8 cellular contexts compared by ENCODE assay signal in the genomic region with DNA sequence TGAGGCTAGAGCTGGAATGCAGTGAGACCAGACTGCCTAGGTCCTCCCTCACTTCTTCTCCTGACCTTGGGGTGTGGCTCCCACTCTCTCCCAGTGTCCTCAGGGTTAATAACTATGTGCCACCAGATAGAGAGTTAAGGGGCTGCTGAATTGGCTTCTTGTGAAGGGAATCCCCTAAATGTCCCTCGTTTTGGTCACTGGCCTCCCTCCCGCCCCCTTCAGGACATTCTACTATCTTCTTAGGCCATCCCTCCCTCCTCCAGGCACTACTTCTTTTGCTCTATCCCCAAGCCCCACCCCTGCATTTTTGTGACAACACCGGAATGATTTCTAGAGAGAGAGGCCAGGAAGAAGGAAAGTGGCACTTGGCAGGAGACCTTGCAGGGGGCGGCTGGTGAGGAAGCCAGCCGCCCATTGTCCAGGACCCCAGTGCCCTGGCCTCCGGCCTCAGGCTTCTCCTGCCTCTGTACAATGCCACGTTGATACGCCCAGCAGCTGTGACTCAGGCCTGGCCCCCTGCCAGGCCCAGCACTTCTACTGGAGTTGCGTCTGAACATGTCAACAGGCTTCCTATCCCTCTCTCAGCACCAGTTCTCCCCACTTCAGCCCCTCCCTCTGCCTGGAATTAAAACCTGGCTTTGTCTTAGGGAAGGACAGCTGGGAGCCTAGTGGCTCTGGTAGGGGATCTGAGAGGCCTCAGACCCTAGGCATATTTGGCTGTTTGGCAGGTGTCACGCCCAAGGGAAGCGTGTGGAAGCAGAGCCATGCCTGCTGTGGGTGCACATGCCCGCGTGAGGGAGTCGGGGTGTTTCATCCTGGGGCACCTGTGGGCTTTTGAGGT. TPM values are rescaled to one million over a fixed set of nuclear protein-coding genes. Genes with fewer than 3 reads are reported as not detected.
DNase-seq lines count a peak whose midpoint lies in the region; ATAC-seq and TF ChIP-seq lines count a peak whose summit lies in the region.

No MANE protein-coding gene starts in this region.

- intact Hi-C loops in aorta (cut with DNase I): loop anchor here in 1 of 2 donors (10.0 kb wide), 1 partner anchor 149 kb away; the partner anchor contains the start of gene ARHGEF2

- H3K4me2 ChIP-seq in osteoblast (ENCODE audit: insufficient read depth, low read length): peak overlapping the region; percentile 84

- ATAC-seq in aorta (ENCODE audit: low FRiP score) (peak; percentile 79), GM21825 (IDR thresholded peaks at IDR 0.05; ENCODE audit: unreplicated experiment) (no peak)

- H4K20me1 ChIP-seq in osteoblast (ENCODE audit: insufficient read depth, low read length): peaks cover 36% of the 10 kb centered on the region

- H3K4me1 ChIP-seq in osteoblast (ENCODE audit: insufficient read depth, low read length): peaks cover 95% of the 10 kb centered on the region
- H3K4me1 ChIP-seq in aorta (ENCODE audit: control insufficient read depth in 1 of 2, insufficient read depth in 2 of 2, low read length in 2 of 2): no peaks in the 10 kb centered on the region

- H3K4me3 Mint-ChIP-seq in activated naive CD4-positive, alpha-beta T cell treated with anti-CD3 and anti-CD28 coated beads, Interleukin-2, amount 10 ng/mL, durations not matched to agents 7 days and 5 days: no peak overlapping the region

- peaks cover 85% of the 10 kb centered on the region for H3K79me2 ChIP-seq in osteoblast (ENCODE audit: insufficient read depth, low read length)

- DNase-seq in DMS79 (lab: John Stamatoyannopoulos, UW) (peak; percentile 97), MV-4-11 (lab: John Stamatoyannopoulos, UW) (peak; percentile 86), SIG-M5 (lab: John Stamatoyannopoulos, UW) (peak; percentile 37), globus pallidus (ENCODE audit: low spot score) (peak; percentile 98), osteoblast (ENCODE audit: insufficient read length, low spot score, missing footprints) (peak; percentile 83), aorta (peak; percentile 97 to 98)
- peak; percentile 32 for DNase-seq in activated naive CD4-positive, alpha-beta T cell treated with anti-CD3 and anti-CD28 coated beads, Interleukin-2, amount 10 ng/mL, durations not matched to agents 7 days and 5 days

- no peaks in the 10 kb centered on the region for H3K27me3 ChIP-seq in osteoblast (ENCODE audit: insufficient read depth, low read length)
- no peaks in the 10 kb centered on the region for H3K27me3 ChIP-seq in aorta (ENCODE audit: control insufficient read depth in 1 of 2, insufficient read depth in 2 of 2, low read length in 1 of 2)

- H3K9me3 ChIP-seq in osteoblast (ENCODE audit: low read depth, low read length) (no peaks in the 10 kb centered on the region), aorta (ENCODE audit: control insufficient read depth, low read length) (no peaks in the 10 kb centered on the region)

- peaks cover 65% of the 10 kb centered on the region for H3K4me1 Mint-ChIP-seq in activated naive CD4-positive, alpha-beta T cell treated with anti-CD3 and anti-CD28 coated beads, Interleukin-2, amount 10 ng/mL, durations not matched to agents 7 days and 5 days

- peak; percentile 38 for TF ChIP-seq CTCF in osteoblast (IDR thresholded peaks at IDR 0.05; ENCODE audit: extremely low read depth, low read depth, low read length)

- H3K27ac ChIP-seq in osteoblast (ENCODE audit: low read depth, low read length) (peak overlapping the region; percentile 100), aorta (ENCODE audit: low read depth in 1 of 2, low read length in 2 of 2) (peak overlapping the region; percentile 87 to 99)

- CTCF ChIA-PET in activated naive CD4-positive, alpha-beta T cell treated with anti-CD3 and anti-CD28 coated beads, Interleukin-2, amount 10 ng/mL, durations not matched to agents 7 days and 5 days (lab: Charles Lee): interaction anchor here (1.0 to 2.8 kb wide), 4 partner anchors 12 to 32 kb away, joined by 3 to 17 read pairs (median 5); no protein-coding TSS in a partner anchor

- no peaks in the 10 kb centered on the region for H3K36me3 Mint-ChIP-seq in activated naive CD4-positive, alpha-beta T cell treated with anti-CD3 and anti-CD28 coated beads, Interleukin-2, amount 10 ng/mL, durations not matched to agents 7 days and 5 days

- no peak overlapping the region for H2AFZ ChIP-seq in osteoblast (ENCODE audit: low read length)

- H3K9me3 Mint-ChIP-seq in activated naive CD4-positive, alpha-beta T cell treated with anti-CD3 and anti-CD28 coated beads, Interleukin-2, amount 10 ng/mL, durations not matched to agents 7 days and 5 days: no peaks in the 10 kb centered on the region

- WGBS in aorta, 2 donors: 1 to 2% methylated on average over 14 of the region's 14 CpGs

- no peak overlapping the region for H3K27ac Mint-ChIP-seq in activated naive CD4-positive, alpha-beta T cell treated with anti-CD3 and anti-CD28 coated beads, Interleukin-2, amount 10 ng/mL, durations not matched to agents 7 days and 5 days

- H3K27me3 Mint-ChIP-seq in activated naive CD4-positive, alpha-beta T cell treated with anti-CD3 and anti-CD28 coated beads, Interleukin-2, amount 10 ng/mL, durations not matched to agents 7 days and 5 days: peaks cover 78% of the 10 kb centered on the region

- H3K36me3 ChIP-seq in osteoblast (ENCODE audit: insufficient read depth, low read length) (peaks cover 14% of the 10 kb centered on the region), aorta (ENCODE audit: control insufficient read depth in 1 of 2, insufficient read depth in 2 of 2, low read length in 1 of 2) (no peaks in the 10 kb centered on the region)

- peak overlapping the region; percentile 67 for H3K4me3 ChIP-seq in osteoblast (ENCODE audit: insufficient read depth, low read length)
- H3K4me3 ChIP-seq in aorta (ENCODE audit: low read length in 2 of 2): peak overlapping the region; percentile 5 to 33

RNA-seq across cellular contexts. Expression of gene LMNA, which starts 9.1 kb away (rescaled TPM):
- total RNA-seq in osteoblast (774 and 854 TPM in 2 replicates), aorta (1,000 to 10,000 TPM in 1 of 2 donors, 100 to 1,000 TPM in 1; 497 to 1,067 TPM)
- 100 to 1,000 TPM in 1 of 2 donors, 10 to 100 TPM in 1; 94.3 to 378 TPM for polyA plus RNA-seq in aorta

RNA-seq across cellular contexts. Expression of gene SEMA4A, which starts 29.8 kb away (rescaled TPM):
- total RNA-seq in osteoblast: 1.5 and 1.8 TPM in 2 replicates
- 10 to 100 TPM in 1 of 2 donors, 1 to 10 TPM in 1; 8.9 to 20.0 TPM for total RNA-seq in aorta
- 1 to 10 TPM; 3.0 to 4.7 TPM for polyA plus RNA-seq in aorta

RNA-seq across cellular contexts. Expression of gene MEX3A, which starts 41.3 kb away (rescaled TPM):
- total RNA-seq in osteoblast: 0.88 and 1.1 TPM in 2 replicates
- 1 to 10 TPM; 1.2 to 1.6 TPM for total RNA-seq in aorta
- polyA plus RNA-seq in aorta: under 1 TPM; 0.03 to 0.13 TPM

Comparison
In these comparisons a context has a peak if more than half of its experiments do, and no peak if none do; other contexts are left out.
1. DNase-seq: peak in every context shown above with its lines; median percentile 98 in globus pallidus; 98 in aorta; 97 in DMS79; 86 in MV-4-11; 83 in osteoblast; 37 in SIG-M5; 32 in activated naive CD4-positive, alpha-beta T cell treated with anti-CD3 and anti-CD28 coated beads, Interleukin-2, amount 10 ng/mL, durations not matched to agents 7 days and 5 days.